Comparison of ENCODE assay signal across 8 cellular contexts in genomic region chr11:72813740-72814138, GRCh38. TPM values are rescaled to one million over a fixed set of nuclear protein-coding genes. Genes with fewer than 3 reads are reported as not detected.
A peak's percentile ranks its signal among the peaks of the same experiment; 100 is the strongest.
DNase-seq lines count a peak whose midpoint lies in the region; ATAC-seq and TF ChIP-seq lines count a peak whose summit lies in the region.

No MANE protein-coding gene starts in this region.

- WGBS in esophagus squamous epithelium, 2 donors: 0 to 1% methylated on average over 8 to 10 of the region's 34 CpGs

- ATAC-seq in GM19023 (IDR thresholded peaks at IDR 0.05; ENCODE audit: unreplicated experiment) (peak; percentile 55), HG03097 (IDR thresholded peaks at IDR 0.05; ENCODE audit: low FRiP score, unreplicated experiment) (peak; percentile 36), WTC11 (peak; percentile 18), natural killer cell (peak; percentile 55 to 82 (median 65)), upper lobe of right lung (peak; percentile 83)

- no peaks in the 10 kb centered on the region for H3K9me3 ChIP-seq in esophagus squamous epithelium
- no peaks in the 10 kb centered on the region for H3K9me3 ChIP-seq in upper lobe of right lung

- peak in 2 of 4 donors; percentile 5 for TF ChIP-seq POLR2A in esophagus squamous epithelium (IDR thresholded peaks at IDR 0.05)

- H3K36me3 Mint-ChIP-seq in WTC11: peaks cover 3% of the 10 kb centered on the region; the same call in 1 of the 2 replicates
- H3K36me3 Mint-ChIP-seq in natural killer cell: no peaks in the 10 kb centered on the region

- H3K9me3 Mint-ChIP-seq in WTC11 (no peaks in the 10 kb centered on the region), natural killer cell (no peaks in the 10 kb centered on the region)

- H3K27me3 ChIP-seq in esophagus squamous epithelium: no peaks in the 10 kb centered on the region
- no peaks in the 10 kb centered on the region for H3K27me3 ChIP-seq in upper lobe of right lung

- H3K27me3 Mint-ChIP-seq in WTC11 (ENCODE audit: low read depth) (peaks cover 22% of the 10 kb centered on the region), natural killer cell (ENCODE audit: low read depth in 2 of 2) (no peaks in the 10 kb centered on the region)

- H3K4me1 ChIP-seq in esophagus squamous epithelium (peaks cover 27 to 59% (median 36%) of the 10 kb centered on the region in 3 donors), upper lobe of right lung (peaks cover 30% of the 10 kb centered on the region)

- H3K27ac ChIP-seq in esophagus squamous epithelium (peak overlapping the region; percentile 93 to 99 (median 96)), upper lobe of right lung (peak overlapping the region; percentile 99)

- POLR2A ChIA-PET in WTC11 (lab: Charles Lee): interaction anchor here (1.4 kb wide), 1 partner anchor 20 kb away, joined by 5 read pairs; the partner anchor contains the start of gene STARD10

- intact Hi-C loops in esophagus squamous epithelium (cut with DNase I): no loop called here
- intact Hi-C loops in natural killer cell (cut with micrococcal nuclease): loop anchor here (1.0 to 5.0 kb wide), 5 partner anchors 20 to 591 kb away; partner anchors contain the start of genes FCHSD2 and INPPL1
- intact Hi-C loops in upper lobe of right lung (cut with DNase I): no loop called here

- H3K36me3 ChIP-seq in esophagus squamous epithelium (peaks cover 0 to 50% (median 5%) of the 10 kb centered on the region in 3 donors), upper lobe of right lung (peaks cover 17% of the 10 kb centered on the region)

- DNase-seq in COLO829 (ENCODE audit: low spot score): peak; percentile 60
- peak; percentile 81 for DNase-seq in NCI-H2171 (lab: John Stamatoyannopoulos, UW)
- no peak for DNase-seq in WTC11 (ENCODE audit: low spot score)
- no peak for DNase-seq in esophagus squamous epithelium (lab: John Stamatoyannopoulos, UW)
- DNase-seq in natural killer cell: no peak
- peak; percentile 95 for DNase-seq in upper lobe of right lung

- H3K4me3 ChIP-seq in esophagus squamous epithelium: peak overlapping the region; percentile 84 to 91 (median 88)
- H3K4me3 ChIP-seq in upper lobe of right lung: peak overlapping the region; percentile 94

- H3K27ac Mint-ChIP-seq in WTC11 (peak overlapping the region; percentile 90; the same call in 1 of the 2 replicates), natural killer cell (peak overlapping the region; percentile 98 to 100)

- CTCF ChIA-PET in WTC11 (lab: Charles Lee): interaction anchor here (1.1 to 4.0 kb wide), 17 partner anchors 8 to 476 kb away, joined by 4 to 54 read pairs (median 7); partner anchors contain the start of gene STARD10

- TF ChIP-seq CTCF in WTC11 (IDR thresholded peaks at IDR 0.05): no peak
- TF ChIP-seq CTCF in esophagus squamous epithelium (IDR thresholded peaks at IDR 0.05): no peak
- TF ChIP-seq CTCF in natural killer cell (IDR thresholded peaks at IDR 0.05): no peak
- no peak for TF ChIP-seq CTCF in upper lobe of right lung (IDR thresholded peaks at IDR 0.05)

- H3K4me3 Mint-ChIP-seq in WTC11 (peak overlapping the region; percentile 90), natural killer cell (peak overlapping the region; percentile 99)

- H3K4me1 Mint-ChIP-seq in WTC11 (peaks cover 26% of the 10 kb centered on the region), natural killer cell (peaks cover 50 to 63% of the 10 kb centered on the region in 2 donors)

TF ChIP-seq in WTC11, 78 proteins besides CTCF, POLR2A, EP300 and RAD21 (continues in another document):
- 0 out of 2 replicates have a peak, but pooled peaks have one; percentile 11 for TF ChIP-seq PRDM15 (CRISPR knock-in tag; IDR thresholded peaks at IDR 0.05)
- TF ChIP-seq SP1 (CRISPR knock-in tag; conservative IDR thresholded peaks at IDR 0.05): no peak
- TF ChIP-seq ATF1 (CRISPR knock-in tag; IDR thresholded peaks at IDR 0.05): no peak
- no peak for TF ChIP-seq ZNF416 (CRISPR knock-in tag; IDR thresholded peaks at IDR 0.05)
- TF ChIP-seq USF1 (CRISPR knock-in tag; IDR thresholded peaks at IDR 0.05): 0 out of 2 replicates have a peak, but pooled peaks have one; percentile 38
- TF ChIP-seq JAZF1 (CRISPR knock-in tag; IDR thresholded peaks at IDR 0.05): no peak
- no peak for TF ChIP-seq E2F1 (CRISPR knock-in tag; IDR thresholded peaks at IDR 0.05)
- TF ChIP-seq AR (CRISPR knock-in tag; IDR thresholded peaks at IDR 0.05): no peak
- TF ChIP-seq ZNF671 (CRISPR knock-in tag; IDR thresholded peaks at IDR 0.05): no peak
- TF ChIP-seq NFE2L1 (CRISPR knock-in tag; IDR thresholded peaks at IDR 0.05): no peak
- no peak for TF ChIP-seq ZMAT4 (CRISPR knock-in tag; IDR thresholded peaks at IDR 0.05)
- no peak for TF ChIP-seq ZNF219 (CRISPR knock-in tag; IDR thresholded peaks at IDR 0.05; ENCODE audit: borderline replicate concordance)

RNA-seq across cellular contexts. Expression of gene ATG16L2, which starts 0.5 kb away (rescaled TPM):
- total RNA-seq in WTC11 (2021): 22.2 to 29.0 TPM (median 28.6 TPM) in 3 replicates
- 10 to 100 TPM; 21.7 to 46.5 (median 26.4) TPM for total RNA-seq in esophagus squamous epithelium
- total RNA-seq in natural killer cell: 100 to 1,000 TPM; 172 to 190 (median 179) TPM
- total RNA-seq in upper lobe of right lung: 77.5 TPM

RNA-seq across cellular contexts. Expression of gene STARD10, which starts 19.9 kb away (rescaled TPM):
- total RNA-seq in WTC11 (2021) (32.0 to 40.9 TPM (median 36.6 TPM) in 3 replicates), esophagus squamous epithelium (10 to 100 TPM; 42.2 to 83.1 (median 49.4) TPM), natural killer cell (10 to 100 TPM; 10.9 to 17.3 (median 11.7) TPM), upper lobe of right lung (116 TPM)

Comparison
In these comparisons a context has a peak if more than half of its experiments do, and no peak if none do; other contexts are left out.
1. DNase-seq: peak in COLO829 (single experiment), NCI-H2171 (single experiment) and upper lobe of right lung (single experiment); none in WTC11 (single experiment), esophagus squamous epithelium (single experiment) and natural killer cell (single experiment).
2. ATAC-seq: peak in every context shown above with its lines; median percentile 83 in upper lobe of right lung; 65 in natural killer cell; 55 in GM19023; 36 in HG03097; 18 in WTC11.